ENCODE assay signal across 8 cellular contexts in genomic region chr21:25573409-25574206, GRCh38. TPM values are rescaled to one million over a fixed set of nuclear protein-coding genes. Genes with fewer than 3 reads are reported as not detected.
DNase-seq lines count a peak whose midpoint lies in the region; ATAC-seq and TF ChIP-seq lines count a peak whose summit lies in the region.

No MANE protein-coding gene starts in this region.

- no peaks in the 10 kb centered on the region for H4K20me1 ChIP-seq in GM23338 (replicated peaks; ENCODE audit: insufficient read depth)

- no peaks in the 10 kb centered on the region for H3K79me2 ChIP-seq in GM23338 (replicated peaks; ENCODE audit: insufficient read depth)

- H3F3A ChIP-seq in GM23338 (replicated peaks; ENCODE audit: low read depth): no peaks in the 10 kb centered on the region

- POLR2A ChIA-PET in HEK293T (lab: Yijun Ruan, JAX): no interaction called here

- ATAC-seq in left colon (peak; percentile 41), HG03521 (IDR thresholded peaks at IDR 0.05; ENCODE audit: unreplicated experiment) (no peak), GM23338 (no peak)

- no peak overlapping the region for H3K4me3 ChIP-seq in GM23338

- no peak overlapping the region for H3K4me2 ChIP-seq in GM23338

- CTCF ChIA-PET in HEK293T (lab: Yijun Ruan, JAX): interaction anchor here (0.5 kb wide), 1 partner anchor 131 kb away, joined by 4 read pairs; no protein-coding TSS in a partner anchor
- CTCF ChIA-PET in activated naive CD4-positive, alpha-beta T cell treated with anti-CD3 and anti-CD28 coated beads for 36 hours (lab: Charles Lee): interaction anchor here (0.9 to 9.0 kb wide), 7 partner anchors 10 to 151 kb away, joined by 3 to 51 read pairs (median 5); no protein-coding TSS in a partner anchor

- peaks cover 73% of the 10 kb centered on the region for H3K4me1 Mint-ChIP-seq in activated naive CD4-positive, alpha-beta T cell treated with anti-CD3 and anti-CD28 coated beads for 36 hours (ENCODE audit: low read depth)
- H3K4me1 Mint-ChIP-seq in GM23338: peaks cover 13% of the 10 kb centered on the region; the same call in 2 of the 3 replicates

- H3K9me2 ChIP-seq in GM23338 (ENCODE audit: insufficient read depth): no peaks in the 10 kb centered on the region

- H3K9me3 Mint-ChIP-seq in activated naive CD4-positive, alpha-beta T cell treated with anti-CD3 and anti-CD28 coated beads for 36 hours: no peaks in the 10 kb centered on the region
- H3K9me3 Mint-ChIP-seq in GM23338: no peaks in the 10 kb centered on the region

- intact Hi-C loops in activated naive CD4-positive, alpha-beta T cell treated with anti-CD3 and anti-CD28 coated beads for 36 hours (cut with micrococcal nuclease): loop anchor here (1.0 to 5.0 kb wide), 13 partner anchors 10 to 177 kb away; partner anchors contain the start of genes JAM2 and MRPL39
- intact Hi-C loops in left colon (cut with DNase I, micrococcal nuclease): no loop called here

- no peaks in the 10 kb centered on the region for H3K27me3 ChIP-seq in GM23338 (ENCODE audit: insufficient read depth)

- no peak overlapping the region for H2AFZ ChIP-seq in GM23338

- no peaks in the 10 kb centered on the region for H3K27me3 Mint-ChIP-seq in activated naive CD4-positive, alpha-beta T cell treated with anti-CD3 and anti-CD28 coated beads for 36 hours (ENCODE audit: low read depth)
- no peaks in the 10 kb centered on the region for H3K27me3 Mint-ChIP-seq in GM23338 (ENCODE audit: insufficient read depth, low read depth, poor library complexity)

- DNase-seq in GM04504 (ENCODE audit: low read depth) (peak; percentile 61), HEK293T (ENCODE audit: extremely low spot score) (peak; percentile 19), OCI-M1 (lab: John Stamatoyannopoulos, UW) (peak; percentile 67), left colon (no peak), GM23338 (ENCODE audit: low spot score) (no peak), NCI-H187 treated with DMSO at 0.1 percent for 48 hours (lab: John Stamatoyannopoulos, UW) (no peak)
- peak; percentile 82 for DNase-seq in activated naive CD4-positive, alpha-beta T cell treated with anti-CD3 and anti-CD28 coated beads for 36 hours

- no peaks in the 10 kb centered on the region for H3K36me3 ChIP-seq in GM23338 (ENCODE audit: insufficient read depth)

- TF ChIP-seq CTCF in GM23338 (conservative IDR thresholded peaks at IDR 0.05; ENCODE audit: low read depth in 2 of 2): no peak

- peaks cover 62% of the 10 kb centered on the region for H3K36me3 Mint-ChIP-seq in activated naive CD4-positive, alpha-beta T cell treated with anti-CD3 and anti-CD28 coated beads for 36 hours (ENCODE audit: low read depth)
- H3K36me3 Mint-ChIP-seq in GM23338 (ENCODE audit: low read depth): 0 out of 3 replicates have a peak, but pooled peaks cover 7% of the 10 kb centered on the region

- H3K27ac Mint-ChIP-seq in activated naive CD4-positive, alpha-beta T cell treated with anti-CD3 and anti-CD28 coated beads for 36 hours: peak overlapping the region; percentile 95
- no peak overlapping the region; the same call in 1 of the 2 replicates for H3K27ac Mint-ChIP-seq in GM23338

- H3K27ac ChIP-seq in GM23338 (ENCODE audit: low read depth): no peak overlapping the region

- peaks cover 7% of the 10 kb centered on the region; the same call in 1 of the 2 replicates for H3K4me1 ChIP-seq in GM23338 (ENCODE audit: insufficient read depth)

- peak overlapping the region; percentile 72 for H3K4me3 Mint-ChIP-seq in activated naive CD4-positive, alpha-beta T cell treated with anti-CD3 and anti-CD28 coated beads for 36 hours
- H3K4me3 Mint-ChIP-seq in GM23338: no peak overlapping the region

TF ChIP-seq in HEK293T, 16 proteins besides CTCF, POLR2A, EP300 and RAD21:
- no peak for TF ChIP-seq SP1 (IDR thresholded peaks at IDR 0.05)
- no peak for TF ChIP-seq SUZ12 (IDR thresholded peaks at IDR 0.05)

TF ChIP-seq in GM23338, 12 proteins besides CTCF, POLR2A, EP300 and RAD21:
- TF ChIP-seq JUNB (IDR thresholded peaks at IDR 0.05; ENCODE audit: unreplicated experiment): no peak
- no peak for TF ChIP-seq EZH2 (IDR thresholded peaks at IDR 0.05; ENCODE audit: low read depth, unreplicated experiment)
- no peak for TF ChIP-seq POLR2AphosphoS5 (IDR thresholded peaks at IDR 0.05; ENCODE audit: low read depth)
- TF ChIP-seq CREB1 (CRISPR knock-in tag; IDR thresholded peaks at IDR 0.05; ENCODE audit: low read depth): no peak
- TF ChIP-seq NANOG (IDR thresholded peaks at IDR 0.05; ENCODE audit: borderline replicate concordance): no peak
- TF ChIP-seq ZNF331 (CRISPR knock-in tag; IDR thresholded peaks at IDR 0.05; ENCODE audit: low read depth): no peak
- TF ChIP-seq STAT1 (IDR thresholded peaks at IDR 0.05; ENCODE audit: unreplicated experiment): no peak
- TF ChIP-seq ZNF114 (CRISPR knock-in tag; IDR thresholded peaks at IDR 0.05): no peak

RNA-seq across cellular contexts. Expression of gene MRPL39, which starts 33.7 kb away (rescaled TPM):
- total RNA-seq in activated naive CD4-positive, alpha-beta T cell treated with anti-CD3 and anti-CD28 coated beads for 36 hours: 10 to 100 TPM; 71.4 to 75.8 TPM
- 10 to 100 TPM; 29.0 TPM for total RNA-seq in left colon
- 40.7 and 50.5 TPM in 2 replicates for total RNA-seq in GM23338 (2014; rRNA removed; shearing (Covaris generic))
- polyA plus RNA-seq in GM23338 (2016; fragmentation: Nextera tagmentation; extraction: Ambion mirVana): 120 and 132 TPM in 2 replicates

Comparison
In these comparisons a context has a peak if more than half of its experiments do, and no peak if none do; other contexts are left out.
1. DNase-seq: peak in GM04504 (single experiment), HEK293T (single experiment), OCI-M1 (single experiment) and activated naive CD4-positive, alpha-beta T cell treated with anti-CD3 and anti-CD28 coated beads for 36 hours (single experiment); none in left colon (0 of 2), GM23338 (single experiment) and NCI-H187 treated with DMSO at 0.1 percent for 48 hours (single experiment).